ENCODE assay signal across 16 cellular contexts in genomic region chr1:56452027-56453011, GRCh38.
DNase-seq lines count a peak whose midpoint lies in the region; ATAC-seq and TF ChIP-seq lines count a peak whose summit lies in the region.
"Had no signal": no experiment of that assay in that cellular context is flagged by ENCODE, and none has a peak within 500 bp of the region (broad histone marks: within the 10 kb centered on the region; RNA-seq: fewer than 3 reads in every experiment).

No MANE protein-coding gene starts in this region.

- H3K4me1 ChIP-seq in cardiac muscle cell (ENCODE audit: low read depth) = peaks cover 21% of the 10 kb centered on the region
- no peaks in the 10 kb centered on the region for H3K4me1 ChIP-seq in osteoblast (ENCODE audit: insufficient read depth, low read length)
- peaks cover 0 to 2% of the 10 kb centered on the region in 2 donors for H3K4me1 ChIP-seq in aorta (ENCODE audit: control insufficient read depth in 1 of 2, insufficient read depth in 2 of 2, low read length in 2 of 2)

- ATAC-seq in Right ventricle myocardium superior (ENCODE audit: poor library complexity) (peak; percentile 65), aorta (ENCODE audit: low FRiP score) (peak; percentile 12)
- ATAC-seq: naive thymus-derived CD8-positive, alpha-beta T cell; T-helper 17 cell had no signal

- H2AFZ ChIP-seq in osteoblast (ENCODE audit: low read length) = no peak overlapping the region

- no peak overlapping the region for H3K4me2 ChIP-seq in osteoblast (ENCODE audit: insufficient read depth, low read length)

- H3K4me3 ChIP-seq in cardiac muscle cell (no peak overlapping the region), osteoblast (ENCODE audit: insufficient read depth, low read length) (no peak overlapping the region), aorta (ENCODE audit: low read length in 2 of 2) (no peak overlapping the region)
- H3K4me3 ChIP-seq: K562 had no signal

- H3K36me3 ChIP-seq in cardiac muscle cell = no peaks in the 10 kb centered on the region
- no peaks in the 10 kb centered on the region for H3K36me3 ChIP-seq in osteoblast (ENCODE audit: insufficient read depth, low read length)
- no peaks in the 10 kb centered on the region for H3K36me3 ChIP-seq in aorta (ENCODE audit: control insufficient read depth in 1 of 2, insufficient read depth in 2 of 2, low read length in 1 of 2)

- DNase-seq in Right ventricle myocardium superior = no peak
- DNase-seq in cardiac septum (ENCODE audit: low spot score) = no peak
- no peak for DNase-seq in cardiac muscle cell (ENCODE audit: low read depth in 1 of 2, low spot score in 1 of 2)
- DNase-seq in osteoblast (ENCODE audit: insufficient read length, low spot score, missing footprints) = peak; percentile 58
- DNase-seq in aorta = no peak
- no peak for DNase-seq in activated T-cell treated with anti-CD3 and anti-CD28 coated beads for 4 hours
- DNase-seq in HPDE6-E6E7 (ENCODE audit: extremely low spot score) = no peak
- no peak for DNase-seq in activated naive CD4-positive, alpha-beta T cell treated with Interleukin-2 at 50 U/mL for 16 hours
- DNase-seq: activated CD4-positive, alpha-beta T cell treated with anti-CD3 and anti-CD28 coated beads for 48 hours; amygdala; kidney glomerular epithelial cell; naive thymus-derived CD8-positive, alpha-beta T cell; NCI-H1417 treated with DMSO at 0.1 percent for 48 hours; NCI-H446 treated with DMSO at 0.1 percent for 48 hours; T-helper 17 cell had no signal

- H4K20me1 ChIP-seq in osteoblast (ENCODE audit: insufficient read depth, low read length) = no peaks in the 10 kb centered on the region

- 49 to 58% methylated on average over 3 of the region's 3 CpGs for WGBS in aorta, 2 donors

- H3K27ac ChIP-seq in cardiac muscle cell (peak overlapping the region; percentile 68), osteoblast (ENCODE audit: low read depth, low read length) (no peak overlapping the region), aorta (ENCODE audit: low read depth in 1 of 2, low read length in 2 of 2) (no peak overlapping the region)

- H3K9me3 ChIP-seq in cardiac muscle cell (ENCODE audit: low read depth) = no peaks in the 10 kb centered on the region
- H3K9me3 ChIP-seq in osteoblast (ENCODE audit: low read depth, low read length) = no peaks in the 10 kb centered on the region
- H3K9me3 ChIP-seq in aorta (ENCODE audit: control insufficient read depth, low read length) = no peaks in the 10 kb centered on the region

- H3K79me2 ChIP-seq in osteoblast (ENCODE audit: insufficient read depth, low read length) = no peaks in the 10 kb centered on the region

- H3K27me3 ChIP-seq in cardiac muscle cell (no peaks in the 10 kb centered on the region), osteoblast (ENCODE audit: insufficient read depth, low read length) (no peaks in the 10 kb centered on the region), aorta (ENCODE audit: control insufficient read depth in 1 of 2, insufficient read depth in 2 of 2, low read length in 1 of 2) (no peaks in the 10 kb centered on the region)

- intact Hi-C loops in Right ventricle myocardium superior (cut with DNase I) = no loop called here
- intact Hi-C loops in cardiac septum (cut with DNase I) = no loop called here
- intact Hi-C loops in aorta (cut with DNase I) = no loop called here

- no peak for TF ChIP-seq CTCF in cardiac muscle cell (IDR thresholded peaks at IDR 0.05; ENCODE audit: low read depth, low read length)
- no peak for TF ChIP-seq CTCF in osteoblast (IDR thresholded peaks at IDR 0.05; ENCODE audit: extremely low read depth, low read depth, low read length)
